ENCODE assay signal across 14 cellular contexts in genomic region chr6:41422156-41422555, GRCh38.
"Had no signal": no experiment of that assay in that cellular context is flagged by ENCODE, and none has a peak within 500 bp of the region (broad histone marks: within the 10 kb centered on the region; RNA-seq: fewer than 3 reads in every experiment).

No MANE protein-coding gene starts in this region.

- H3K36me3 ChIP-seq: brain microvascular endothelial cell, esophagus squamous epithelium had no signal

- H3K4me3 ChIP-seq: esophagus squamous epithelium had no signal

- ATAC-seq: activated T-helper 17 cell treated with anti-CD3 and anti-CD28 coated beads, Interleukin-2, amount 50 U/mL, for 72 hours; left ventricle myocardium superior; natural killer cell treated with Interleukin-12 subunit alpha and Interleukin-12 subunit beta and Interleukin-15 and Interleukin-18, amount 100 ng/mL, for 72 hours; stimulated activated effector memory CD8-positive, alpha-beta T cell treated with anti-CD3 and anti-CD28 coated beads, Interleukin-12 subunit alpha, Interleukin-12 subunit beta, amount 100 ng/mL, for 72 hours had no signal

- DNase-seq: activated CD4-positive, alpha-beta T cell treated with anti-CD3 and anti-CD28 coated beads for 1 hour; activated CD4-positive, alpha-beta T cell treated with anti-CD3 and anti-CD28 coated beads, Interleukin-2, amount 50 U/mL, for 48 hours; activated naive CD4-positive, alpha-beta T cell treated with Interleukin-2 at 50 U/mL for 16 hours; anterior cingulate cortex; brain microvascular endothelial cell; cortex of kidney; effector CD8-positive, alpha-beta T cell; esophagus squamous epithelium; hippocampal formation; left ventricle myocardium superior; occipital lobe had no signal

- H3K27ac ChIP-seq: brain microvascular endothelial cell, esophagus squamous epithelium had no signal
